ENCODE assay signal across 17 cellular contexts in genomic region chr2:204454672-204455380, GRCh38.
DNase-seq lines count a peak whose midpoint lies in the region; ATAC-seq and TF ChIP-seq lines count a peak whose summit lies in the region.
"Had no signal": no experiment of that assay in that cellular context is flagged by ENCODE, and none has a peak within 500 bp of the region (broad histone marks: within the 10 kb centered on the region; RNA-seq: fewer than 3 reads in every experiment).

No MANE protein-coding gene starts in this region.

- H3K9me3 ChIP-seq in SJSA1 (replicated peaks) (no peaks in the 10 kb centered on the region), gastroesophageal sphincter (no peaks in the 10 kb centered on the region), stomach smooth muscle (ENCODE audit: control insufficient read depth in 2 of 2, low read length in 2 of 2) (no peaks in the 10 kb centered on the region), PC-9 (ENCODE audit: insufficient read depth, low read depth) (no peaks in the 10 kb centered on the region)
- H3K9me3 ChIP-seq: Caco-2 had no signal

- peak overlapping the region; percentile 90; the same call in 1 of the 2 replicates for H3K27ac ChIP-seq in SJSA1
- peak overlapping the region in 3 of 4 donors; percentile 65 to 78 (median 71) for H3K27ac ChIP-seq in gastroesophageal sphincter
- peak overlapping the region; percentile 84 for H3K27ac ChIP-seq in stomach smooth muscle (ENCODE audit: low read length)
- H3K27ac ChIP-seq in PC-9: no peak overlapping the region

- ATAC-seq in gastroesophageal sphincter (no peak), GM21737 (IDR thresholded peaks at IDR 0.05; ENCODE audit: unreplicated experiment) (no peak), HG03342 (IDR thresholded peaks at IDR 0.05; ENCODE audit: unreplicated experiment) (no peak)

- H3K36me3 ChIP-seq in SJSA1 (no peaks in the 10 kb centered on the region), gastroesophageal sphincter (no peaks in the 10 kb centered on the region), stomach smooth muscle (ENCODE audit: control insufficient read depth in 2 of 2, insufficient read depth in 2 of 2, low read length in 2 of 2) (no peaks in the 10 kb centered on the region), PC-9 (ENCODE audit: low read depth) (no peaks in the 10 kb centered on the region)

- WGBS in gastroesophageal sphincter (ENCODE audit: low coverage in 1 of 2), 2 donors: 96 to 97% methylated on average over 3 to 5 of the region's 6 CpGs

- H3K4me1 ChIP-seq in SJSA1 (replicated peaks) (peaks cover 28% of the 10 kb centered on the region), gastroesophageal sphincter (peaks cover 8 to 35% (median 12%) of the 10 kb centered on the region in 3 donors), stomach smooth muscle (ENCODE audit: control insufficient read depth, insufficient read depth, low read length) (peaks cover 27% of the 10 kb centered on the region), PC-9 (replicated peaks; ENCODE audit: insufficient read depth) (peaks cover 15% of the 10 kb centered on the region)

- CTCF ChIA-PET in PC-9 (lab: Charles Lee): no interaction called here

- no peak overlapping the region for H3K9ac ChIP-seq in stomach smooth muscle (ENCODE audit: low read length in 2 of 2)

- no peak for TF ChIP-seq POLR2A in gastroesophageal sphincter (IDR thresholded peaks at IDR 0.05)

- TF ChIP-seq CTCF in gastroesophageal sphincter (IDR thresholded peaks at IDR 0.05): no peak
- no peak for TF ChIP-seq CTCF in nephron progenitor cell (IDR thresholded peaks at IDR 0.05)
- no peak for TF ChIP-seq CTCF in PC-9 (conservative IDR thresholded peaks at IDR 0.05)

- no peaks in the 10 kb centered on the region for H3K27me3 ChIP-seq in SJSA1 (replicated peaks)
- H3K27me3 ChIP-seq in gastroesophageal sphincter: no peaks in the 10 kb centered on the region
- no peaks in the 10 kb centered on the region for H3K27me3 ChIP-seq in stomach smooth muscle (ENCODE audit: control insufficient read depth in 1 of 2, insufficient read depth in 2 of 2, low read length in 2 of 2)
- no peaks in the 10 kb centered on the region for H3K27me3 ChIP-seq in PC-9 (ENCODE audit: insufficient read depth, low read depth)

- BruUV-seq in PC-9 (replicated peaks; lab: Mats Ljungman, UMichigan): no TSS peak

- H3K27me3 Mint-ChIP-seq in nephron progenitor cell (ENCODE audit: low read depth, poor library complexity): no peaks in the 10 kb centered on the region
- H3K27me3 Mint-ChIP-seq: B cell had no signal

- H3F3A ChIP-seq in PC-9 (ENCODE audit: insufficient read depth, low read depth): peaks cover 5% of the 10 kb centered on the region; the same call in 1 of the 2 replicates

- H3K27ac Mint-ChIP-seq in nephron progenitor cell: peak overlapping the region; percentile 68
- H3K27ac Mint-ChIP-seq: B cell; CD4-positive, CD25-positive, alpha-beta regulatory T cell had no signal

- DNase-seq in SJSA1 (ENCODE audit: low read depth in 1 of 2, low spot score in 2 of 2) (no peak), nephron progenitor cell (no peak), PC-9 (no peak)
- DNase-seq: CD4-positive, CD25-positive, alpha-beta regulatory T cell; EL; Kasumi-1; MM.1S; NCI-H1092 treated with DMSO at 0.1 percent for 48 hours; NCI-H1694 treated with DMSO at 0.1 percent for 48 hours; NCI-H345; NCI-H69 had no signal

- no peak overlapping the region for H2AFZ ChIP-seq in PC-9

- no peak overlapping the region for H3K4me3 Mint-ChIP-seq in nephron progenitor cell
- H3K4me3 Mint-ChIP-seq: B cell; CD4-positive, CD25-positive, alpha-beta regulatory T cell had no signal

- no peak overlapping the region for H3K4me2 ChIP-seq in PC-9

- H3K79me2 ChIP-seq in PC-9 (ENCODE audit: low read depth): no peaks in the 10 kb centered on the region

- no peaks in the 10 kb centered on the region for H3K36me3 Mint-ChIP-seq in nephron progenitor cell (ENCODE audit: low read depth)
- H3K36me3 Mint-ChIP-seq: CD4-positive, CD25-positive, alpha-beta regulatory T cell had no signal

- POLR2A ChIA-PET in PC-9 (lab: Charles Lee; ENCODE audit: unreplicated experiment): no interaction called here

- H3K9me3 Mint-ChIP-seq in nephron progenitor cell: no peaks in the 10 kb centered on the region

- no peaks in the 10 kb centered on the region for H3K9me2 ChIP-seq in PC-9 (ENCODE audit: insufficient read depth)

- no peaks in the 10 kb centered on the region for H4K20me1 ChIP-seq in PC-9 (ENCODE audit: insufficient read depth)

- intact Hi-C loops in PC-9 (cut with micrococcal nuclease; ENCODE audit: unreplicated experiment): loop anchor here (5.0 kb wide), 1 partner anchor 92 kb away; the partner anchor contains the start of gene PARD3B

- TF ChIP-seq EP300 in gastroesophageal sphincter (IDR thresholded peaks at IDR 0.05): no peak

- peaks cover 48% of the 10 kb centered on the region for H3K4me1 Mint-ChIP-seq in nephron progenitor cell
- H3K4me1 Mint-ChIP-seq: B cell; CD4-positive, CD25-positive, alpha-beta regulatory T cell had no signal

- H3K4me3 ChIP-seq in SJSA1 (no peak overlapping the region), gastroesophageal sphincter (no peak overlapping the region), stomach smooth muscle (ENCODE audit: low read length in 2 of 2) (no peak overlapping the region), PC-9 (no peak overlapping the region)
